In the genomic region with DNA sequence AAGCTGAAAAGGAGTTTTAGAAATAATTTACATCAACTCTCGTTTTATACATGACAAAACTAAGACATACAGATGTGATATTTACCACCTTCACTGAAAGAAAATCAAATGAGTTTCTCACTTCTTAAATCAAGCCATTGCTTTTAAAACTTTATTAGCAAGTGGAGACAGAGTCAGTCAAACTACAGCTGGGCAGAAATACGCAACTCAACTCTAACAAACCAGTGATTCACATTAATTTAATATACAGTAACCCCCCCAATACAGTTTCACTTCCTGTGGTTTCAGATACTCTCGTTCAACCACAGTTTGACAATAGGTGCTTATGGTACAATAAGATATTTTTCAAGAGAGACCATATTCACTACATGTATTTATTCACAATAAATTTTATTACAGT, we compare ENCODE assay signal across 19 cellular contexts.
"Had no signal": no experiment of that assay in that cellular context is flagged by ENCODE, and none has a peak within 500 bp of the region (broad histone marks: within the 10 kb centered on the region; RNA-seq: fewer than 3 reads in every experiment).

No MANE protein-coding gene starts in this region.

- H3K4me3 ChIP-seq: lung, sigmoid colon, stomach, upper lobe of left lung had no signal

- FAIRE-seq: keratinocyte, TTC549 had no signal

- DNase-seq: activated CD4-positive, alpha-beta memory T cell treated with anti-CD3 and anti-CD28 coated beads for 36 hours; activated CD4-positive, alpha-beta T cell treated with anti-CD3 and anti-CD28 coated beads for 4 hours; activated naive CD4-positive, alpha-beta T cell; activated naive CD8-positive, alpha-beta T cell treated with anti-CD3 and anti-CD28 coated beads for 36 hours; activated T-cell treated with anti-CD3 and anti-CD28 coated beads for 4 hours; amniotic stem cell; caudate nucleus; effector memory CD8-positive, alpha-beta T cell; glutamatergic neuron; hypothalamus; nucleus accumbens; sigmoid colon; stimulated activated CD4-positive, alpha-beta T cell treated with anti-CD3 and anti-CD28 coated beads, Interleukin-4, amount 100 ng/mL, for 24 hours; stomach; upper lobe of left lung had no signal

- H3K36me3 ChIP-seq: sigmoid colon, stomach, upper lobe of left lung had no signal

- H3K27ac ChIP-seq: sigmoid colon, stomach, upper lobe of left lung had no signal

- H3K9me3 ChIP-seq: sigmoid colon, stomach, upper lobe of left lung had no signal

- ATAC-seq: effector memory CD8-positive, alpha-beta T cell; stimulated activated effector memory CD8-positive, alpha-beta T cell treated with anti-CD3 and anti-CD28 coated beads, Interleukin-12 subunit alpha, Interleukin-12 subunit beta, amount 100 ng/mL, for 72 hours had no signal

- H3K4me1 ChIP-seq: upper lobe of left lung had no signal

- H3K27me3 ChIP-seq: sigmoid colon, stomach, upper lobe of left lung had no signal
